ENCODE assay signal across 23 cellular contexts in the genomic region with DNA sequence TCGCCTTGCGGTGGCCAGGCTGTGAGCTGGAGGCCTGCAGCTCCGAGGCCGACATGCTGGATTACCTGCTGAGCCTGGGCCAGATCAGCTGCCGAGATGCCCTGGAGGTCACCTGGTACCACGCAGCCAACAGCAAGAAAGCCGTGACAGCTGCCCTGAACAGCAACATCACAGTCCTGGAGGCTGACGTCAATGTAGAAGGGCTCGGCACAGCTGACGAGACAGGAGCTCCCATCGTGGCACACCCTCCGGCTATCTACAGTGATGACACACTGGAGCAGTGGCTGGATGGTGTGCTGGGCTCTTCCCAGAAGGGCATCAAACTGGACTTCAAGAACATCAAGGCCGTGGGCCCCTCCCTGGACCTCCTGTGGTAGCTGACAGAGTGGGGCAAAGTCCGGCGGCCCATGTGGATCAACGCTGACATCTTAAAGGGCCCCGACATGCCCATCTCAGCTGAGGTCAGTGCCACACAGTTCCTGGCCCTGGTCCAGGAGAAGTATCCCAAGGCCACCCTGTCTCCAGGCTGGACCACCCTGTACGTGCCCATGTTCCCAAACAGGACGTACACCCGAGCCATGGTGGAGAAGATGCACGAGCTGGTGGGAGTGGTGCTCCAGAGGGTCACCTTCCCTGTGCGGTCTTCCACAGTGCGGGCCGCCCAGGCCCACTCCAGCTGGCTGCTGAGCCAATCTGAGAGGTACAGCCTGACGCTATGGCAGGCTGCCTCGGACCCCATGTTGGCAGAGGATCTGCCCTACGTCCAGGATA.
"Had no signal": no experiment of that assay in that cellular context is flagged by ENCODE, and none has a peak within 500 bp of the region (broad histone marks: within the 10 kb centered on the region; RNA-seq: fewer than 3 reads in every experiment).

No MANE protein-coding gene starts in this region.

- H3K27me3 ChIP-seq: colonic mucosa, esophagus squamous epithelium, gastroesophageal sphincter, right lobe of liver, thyroid gland, upper lobe of left lung, vagina had no signal

- H3K4me1 ChIP-seq: colonic mucosa, right lobe of liver, spleen had no signal

- ATAC-seq: gastroesophageal sphincter had no signal

- DNase-seq: colonic mucosa; esophagus squamous epithelium; foreskin fibroblast; glutamatergic neuron; islet precursor cell; left cardiac atrium; left ventricle myocardium inferior; mesenchymal stem cell; naive B cell; retina; right lobe of liver; spleen; stimulated activated CD4-positive, alpha-beta T cell treated with anti-CD3 and anti-CD28 coated beads, Interleukin-15, amount 100 ng/mL, for 24 hours; stimulated activated CD4-positive, alpha-beta T cell treated with anti-CD3 and anti-CD28 coated beads, Interleukin-1b, Interleukin-23, amount 100 ng/mL, for 48 hours; stimulated activated CD4-positive, alpha-beta T cell treated with anti-CD3 and anti-CD28 coated beads, Interleukin-4, amount 100 ng/mL, for 24 hours; stimulated activated naive CD4-positive, alpha-beta T cell; stomach; thyroid gland had no signal

- H3K36me3 ChIP-seq: colonic mucosa, esophagus squamous epithelium, gastroesophageal sphincter, left ventricle myocardium inferior, right lobe of liver, spleen, stomach, thyroid gland, upper lobe of left lung, vagina had no signal

- H3K4me3 ChIP-seq: colonic mucosa, esophagus squamous epithelium, gastroesophageal sphincter, left ventricle myocardium inferior, lung, psoas muscle, right lobe of liver, spleen, stomach, thyroid gland, upper lobe of left lung, vagina had no signal

- H3K27ac ChIP-seq: colonic mucosa, psoas muscle, right lobe of liver, spleen, thyroid gland had no signal

- H3K9me3 ChIP-seq: colonic mucosa, esophagus squamous epithelium, gastroesophageal sphincter, left ventricle myocardium inferior, psoas muscle, right lobe of liver, spleen, stomach, thyroid gland, upper lobe of left lung, vagina had no signal
